Comparison of ENCODE assay signal across 9 cellular contexts in the genomic region with DNA sequence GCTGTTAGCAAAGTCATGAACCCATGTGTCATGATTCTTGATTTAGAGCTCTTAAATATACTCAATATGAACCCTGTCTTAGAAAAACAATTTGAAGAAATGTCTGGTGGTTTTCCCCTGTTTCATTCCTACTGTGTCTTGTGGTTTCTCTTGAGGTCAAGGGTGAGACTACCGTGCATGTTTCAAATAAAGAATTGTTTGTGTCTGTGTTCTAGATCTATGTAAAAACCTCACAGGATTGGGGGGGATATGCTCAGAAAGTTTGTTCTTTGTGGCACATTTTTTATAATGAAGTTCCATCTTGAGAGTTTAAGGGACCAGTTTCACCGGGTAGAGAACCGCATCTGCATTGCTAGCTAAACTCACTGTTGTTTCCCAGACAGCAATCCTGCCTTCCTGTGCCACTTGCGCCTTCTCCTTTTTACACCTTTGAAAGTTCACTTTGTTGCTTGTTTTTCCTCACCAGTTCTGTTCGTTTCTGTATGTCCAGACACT. TPM values are rescaled to one million over a fixed set of nuclear protein-coding genes. Genes with fewer than 3 reads are reported as not detected.
DNase-seq lines count a peak whose midpoint lies in the region; ATAC-seq lines count a peak whose summit lies in the region.
"Had no signal": no experiment of that assay in that cellular context is flagged by ENCODE, and none has a peak within 500 bp of the region (broad histone marks: within the 10 kb centered on the region; RNA-seq: fewer than 3 reads in every experiment).

No MANE protein-coding gene starts in this region.

- peaks cover 0 to 7% of the 10 kb centered on the region in 2 donors for H3K36me3 ChIP-seq in muscle layer of duodenum (ENCODE audit: control insufficient read depth in 1 of 2, insufficient read depth in 2 of 2, low read length in 2 of 2)

- H3K27me3 ChIP-seq in muscle layer of duodenum (ENCODE audit: low read depth, low read length) = no peaks in the 10 kb centered on the region

- no peaks in the 10 kb centered on the region for H3K9me3 ChIP-seq in muscle layer of duodenum (ENCODE audit: control insufficient read depth in 1 of 2, low read length in 2 of 2)

- H3K4me1 Mint-ChIP-seq in activated naive CD8-positive, alpha-beta T cell treated with anti-CD3 and anti-CD28 coated beads, Interleukin-2, amount 10 ng/mL, durations not matched to agents 7 days and 5 days = peaks cover 63% of the 10 kb centered on the region

- H3K36me3 Mint-ChIP-seq in activated naive CD8-positive, alpha-beta T cell treated with anti-CD3 and anti-CD28 coated beads, Interleukin-2, amount 10 ng/mL, durations not matched to agents 7 days and 5 days = peaks cover 7% of the 10 kb centered on the region

- no peak overlapping the region for H3K4me3 ChIP-seq in muscle layer of duodenum (ENCODE audit: low read depth in 1 of 2, low read length in 2 of 2)
- H3K4me3 ChIP-seq: SK-N-MC had no signal

- DNase-seq in GM03348 (ENCODE audit: low spot score) = peak; percentile 48
- peak; percentile 77 for DNase-seq in HT1080 (ENCODE audit: low read depth)
- DNase-seq in activated naive CD8-positive, alpha-beta T cell treated with anti-CD3 and anti-CD28 coated beads, Interleukin-2, amount 10 ng/mL, durations not matched to agents 7 days and 5 days = no peak
- no peak for DNase-seq in C1 segment of cervical spinal cord (lab: John Stamatoyannopoulos, UW)
- no peak for DNase-seq in T1000 (lab: John Stamatoyannopoulos, UW)
- no peak for DNase-seq in NCI-H510A treated with DMSO at 0.1 percent for 48 hours (lab: John Stamatoyannopoulos, UW)

- peak overlapping the region; percentile 84 for H3K27ac Mint-ChIP-seq in activated naive CD8-positive, alpha-beta T cell treated with anti-CD3 and anti-CD28 coated beads, Interleukin-2, amount 10 ng/mL, durations not matched to agents 7 days and 5 days

- POLR2A ChIA-PET in activated naive CD8-positive, alpha-beta T cell treated with anti-CD3 and anti-CD28 coated beads, Interleukin-2, amount 10 ng/mL, durations not matched to agents 7 days and 5 days (lab: Charles Lee) = interaction anchor here (0.6 to 7.4 kb wide), 4 partner anchors 17 to 169 kb away, joined by 3 to 72 read pairs (median 4); a partner anchor contains a TSS

- peak overlapping the region; percentile 42 for H3K27ac ChIP-seq in muscle layer of duodenum (ENCODE audit: low read length)

- H3K9me3 Mint-ChIP-seq in activated naive CD8-positive, alpha-beta T cell treated with anti-CD3 and anti-CD28 coated beads, Interleukin-2, amount 10 ng/mL, durations not matched to agents 7 days and 5 days = no peaks in the 10 kb centered on the region

- no peaks in the 10 kb centered on the region for H3K27me3 Mint-ChIP-seq in activated naive CD8-positive, alpha-beta T cell treated with anti-CD3 and anti-CD28 coated beads, Interleukin-2, amount 10 ng/mL, durations not matched to agents 7 days and 5 days

- H3K4me1 ChIP-seq in muscle layer of duodenum (ENCODE audit: control insufficient read depth in 1 of 2, insufficient read depth in 2 of 2, low read length in 2 of 2) = peaks cover 15 to 26% of the 10 kb centered on the region in 2 donors

- H3K4me3 Mint-ChIP-seq in activated naive CD8-positive, alpha-beta T cell treated with anti-CD3 and anti-CD28 coated beads, Interleukin-2, amount 10 ng/mL, durations not matched to agents 7 days and 5 days = peak overlapping the region; percentile 72

- peak; percentile 65 for ATAC-seq in GM21528 (IDR thresholded peaks at IDR 0.05; ENCODE audit: low FRiP score, unreplicated experiment)
- peak; percentile 49 for ATAC-seq in activated naive CD8-positive, alpha-beta T cell treated with anti-CD3 and anti-CD28 coated beads, Interleukin-2, amount 10 ng/mL, durations not matched to agents 7 days and 5 days (ENCODE audit: low read depth)

RNA-seq across cellular contexts. Expression of a gene that starts 30.9 kb away (rescaled TPM):
- total RNA-seq in HT1080 (2014; rRNA removed; shearing (Covaris generic)) = 496 and 516 TPM in 2 replicates
- polyA plus RNA-seq in HT1080 (2015; cell fraction: cytosol; rRNA removed) = 260 and 297 TPM in 2 replicates
- 129 TPM in 2 replicates for polyA plus RNA-seq in HT1080 (2015; cell fraction: nucleus; rRNA removed)
- total RNA-seq in activated naive CD8-positive, alpha-beta T cell treated with anti-CD3 and anti-CD28 coated beads, Interleukin-2, amount 10 ng/mL, durations not matched to agents 7 days and 5 days = 100 to 1,000 TPM; 147 to 177 TPM

RNA-seq across cellular contexts. Expression of a gene that starts 54.4 kb away (rescaled TPM):
- total RNA-seq in HT1080 (2014; rRNA removed; shearing (Covaris generic)) = 18.8 and 22.2 TPM in 2 replicates
- 17.8 and 20.9 TPM in 2 replicates for polyA plus RNA-seq in HT1080 (2015; cell fraction: cytosol; rRNA removed)
- 23.1 and 25.2 TPM in 2 replicates for polyA plus RNA-seq in HT1080 (2015; cell fraction: nucleus; rRNA removed)
- total RNA-seq in activated naive CD8-positive, alpha-beta T cell treated with anti-CD3 and anti-CD28 coated beads, Interleukin-2, amount 10 ng/mL, durations not matched to agents 7 days and 5 days = 10 to 100 TPM; 34.0 to 38.4 TPM

Comparison
In these comparisons a context has a peak if more than half of its experiments do, and no peak if none do; other contexts are left out.
1. DNase-seq: peak in GM03348 (single experiment) and HT1080 (single experiment); none in activated naive CD8-positive, alpha-beta T cell treated with anti-CD3 and anti-CD28 coated beads, Interleukin-2, amount 10 ng/mL, durations not matched to agents 7 days and 5 days (single experiment), C1 segment of cervical spinal cord (0 of 14), T1000 (single experiment) and NCI-H510A treated with DMSO at 0.1 percent for 48 hours (single experiment).